Comparison of ENCODE assay signal across 1 cellular context in the genomic region with DNA sequence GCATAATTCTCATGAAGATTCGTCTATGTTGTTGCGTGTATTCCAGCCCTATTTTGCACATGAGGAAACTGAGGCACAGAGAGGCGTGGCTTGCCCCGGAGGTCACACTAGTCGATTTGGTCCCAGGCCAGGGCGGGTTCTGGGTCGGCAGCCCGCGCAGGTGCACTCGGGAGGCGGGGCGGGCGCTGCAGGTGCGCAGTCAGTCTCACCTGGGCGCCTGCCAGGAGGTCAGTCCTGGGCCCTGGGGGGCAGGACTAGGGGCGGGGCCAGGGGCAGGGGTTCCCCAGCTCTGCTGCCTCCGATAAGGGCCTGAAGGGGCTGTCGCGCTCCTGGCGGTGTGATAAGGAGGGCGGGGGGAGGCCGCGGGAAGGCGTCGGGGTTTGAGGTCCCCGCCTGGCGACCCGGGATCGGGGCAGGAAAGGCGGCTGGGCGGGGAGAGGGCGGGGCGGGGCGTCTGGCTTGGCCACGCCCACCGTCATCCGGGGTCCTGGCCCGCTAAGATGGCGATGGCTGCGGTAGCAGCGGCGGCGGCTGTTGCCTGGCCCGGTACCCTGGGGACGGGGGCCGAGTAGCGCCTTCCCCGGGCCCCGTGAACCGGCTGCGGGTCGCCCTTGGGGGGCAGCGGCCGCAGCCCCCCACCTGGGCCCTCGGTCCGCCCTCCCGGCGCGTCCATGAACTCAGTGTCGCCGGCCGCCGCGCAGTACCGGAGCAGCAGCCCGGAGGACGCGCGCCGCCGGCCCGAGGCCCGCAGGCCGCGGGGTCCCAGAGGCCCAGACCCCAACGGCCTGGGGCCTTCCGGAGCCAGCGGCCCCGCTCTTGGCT.
A peak's percentile ranks its signal among the peaks of the same experiment; 100 is the strongest.
TF ChIP-seq lines count a peak whose summit lies in the region.

Gene ATG4D, plus strand, starts transcription at position 485 of the 822 bp plus-strand sequence. Its CDS starts 187 bp downstream, at position 672.

TF ChIP-seq in HepG2, 621 proteins besides CTCF, POLR2A, EP300 and RAD21 (continued from another document and continues in another):
- TF ChIP-seq KIAA2018 (CRISPR knock-in tag; IDR thresholded peaks at IDR 0.05; ENCODE audit: borderline replicate concordance) (no peak), SOX6 (IDR thresholded peaks at IDR 0.05) (no peak), SOX6 (CRISPR knock-in tag; IDR thresholded peaks at IDR 0.05) (no peak), CBX1 (IDR thresholded peaks at IDR 0.05; ENCODE audit: low read depth) (no peak), ATF7 (IDR thresholded peaks at IDR 0.05) (no peak), ATF7 (CRISPR knock-in tag; IDR thresholded peaks at IDR 0.05) (no peak), SKIL (CRISPR knock-in tag; IDR thresholded peaks at IDR 0.05; ENCODE audit: borderline replicate concordance) (no peak), ZNF652 (CRISPR knock-in tag; IDR thresholded peaks at IDR 0.05; ENCODE audit: borderline replicate concordance, low read depth) (no peak), TBX2 (CRISPR knock-in tag; IDR thresholded peaks at IDR 0.05; ENCODE audit: borderline replicate concordance) (0 out of 2 replicates have a peak, but pooled peaks have one; percentile 26), THAP9 (CRISPR knock-in tag; IDR thresholded peaks at IDR 0.05; ENCODE audit: borderline replicate concordance) (0 out of 2 replicates have a peak, but pooled peaks have one; percentile 18), NFIC (IDR thresholded peaks at IDR 0.05; ENCODE audit: low read length) (no peak), YY1 (IDR thresholded peaks at IDR 0.05; ENCODE audit: insufficient read depth, insufficient replicate concordance, low read depth, low read length) (peak; percentile 93), NFRKB (IDR thresholded peaks at IDR 0.05) (no peak), HDAC2 (CRISPR knock-in tag; IDR thresholded peaks at IDR 0.05) (no peak; the same call in 1 of the 2 replicates), ZEB1 (IDR thresholded peaks at IDR 0.05; ENCODE audit: insufficient replicate concordance, low read depth) (peak; percentile 97), CEBPB (IDR thresholded peaks at IDR 0.05; ENCODE audit: borderline replicate concordance, low read depth, low read length) (no peak), AGO1 (IDR thresholded peaks at IDR 0.05; ENCODE audit: low read depth, low read length, poor library complexity, severe bottlenecking) (no peak), KMT2B (CRISPR knock-in tag; IDR thresholded peaks at IDR 0.05) (no peak), MEIS1 (CRISPR knock-in tag; IDR thresholded peaks at IDR 0.05; ENCODE audit: borderline replicate concordance) (no peak), ZNF75D (CRISPR knock-in tag; IDR thresholded peaks at IDR 0.05; ENCODE audit: borderline replicate concordance) (no peak), ERF (CRISPR knock-in tag; IDR thresholded peaks at IDR 0.05) (no peak), BCLAF1 (IDR thresholded peaks at IDR 0.05) (no peak), ZSCAN9 (CRISPR knock-in tag; IDR thresholded peaks at IDR 0.05; ENCODE audit: borderline replicate concordance) (no peak)
- TF ChIP-seq, protein P1, sequence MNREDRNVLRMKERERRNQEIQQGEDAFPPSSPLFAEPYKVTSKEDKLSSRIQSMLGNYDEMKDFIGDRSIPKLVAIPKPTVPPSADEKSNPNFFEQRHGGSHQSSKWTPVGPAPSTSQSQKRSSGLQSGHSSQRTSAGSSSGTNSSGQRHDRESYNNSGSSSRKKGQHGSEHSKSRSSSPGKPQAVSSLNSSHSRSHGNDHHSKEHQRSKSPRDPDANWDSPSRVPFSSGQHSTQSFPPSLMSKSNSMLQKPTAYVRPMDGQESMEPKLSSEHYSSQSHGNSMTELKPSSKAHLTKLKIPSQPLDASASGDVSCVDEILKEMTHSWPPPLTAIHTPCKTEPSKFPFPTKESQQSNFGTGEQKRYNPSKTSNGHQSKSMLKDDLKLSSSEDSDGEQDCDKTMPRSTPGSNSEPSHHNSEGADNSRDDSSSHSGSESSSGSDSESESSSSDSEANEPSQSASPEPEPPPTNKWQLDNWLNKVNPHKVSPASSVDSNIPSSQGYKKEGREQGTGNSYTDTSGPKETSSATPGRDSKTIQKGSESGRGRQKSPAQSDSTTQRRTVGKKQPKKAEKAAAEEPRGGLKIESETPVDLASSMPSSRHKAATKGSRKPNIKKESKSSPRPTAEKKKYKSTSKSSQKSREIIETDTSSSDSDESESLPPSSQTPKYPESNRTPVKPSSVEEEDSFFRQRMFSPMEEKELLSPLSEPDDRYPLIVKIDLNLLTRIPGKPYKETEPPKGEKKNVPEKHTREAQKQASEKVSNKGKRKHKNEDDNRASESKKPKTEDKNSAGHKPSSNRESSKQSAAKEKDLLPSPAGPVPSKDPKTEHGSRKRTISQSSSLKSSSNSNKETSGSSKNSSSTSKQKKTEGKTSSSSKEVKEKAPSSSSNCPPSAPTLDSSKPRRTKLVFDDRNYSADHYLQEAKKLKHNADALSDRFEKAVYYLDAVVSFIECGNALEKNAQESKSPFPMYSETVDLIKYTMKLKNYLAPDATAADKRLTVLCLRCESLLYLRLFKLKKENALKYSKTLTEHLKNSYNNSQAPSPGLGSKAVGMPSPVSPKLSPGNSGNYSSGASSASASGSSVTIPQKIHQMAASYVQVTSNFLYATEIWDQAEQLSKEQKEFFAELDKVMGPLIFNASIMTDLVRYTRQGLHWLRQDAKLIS (CRISPR knock-in tag; IDR thresholded peaks at IDR 0.05) = no peak
